In the genomic region with DNA sequence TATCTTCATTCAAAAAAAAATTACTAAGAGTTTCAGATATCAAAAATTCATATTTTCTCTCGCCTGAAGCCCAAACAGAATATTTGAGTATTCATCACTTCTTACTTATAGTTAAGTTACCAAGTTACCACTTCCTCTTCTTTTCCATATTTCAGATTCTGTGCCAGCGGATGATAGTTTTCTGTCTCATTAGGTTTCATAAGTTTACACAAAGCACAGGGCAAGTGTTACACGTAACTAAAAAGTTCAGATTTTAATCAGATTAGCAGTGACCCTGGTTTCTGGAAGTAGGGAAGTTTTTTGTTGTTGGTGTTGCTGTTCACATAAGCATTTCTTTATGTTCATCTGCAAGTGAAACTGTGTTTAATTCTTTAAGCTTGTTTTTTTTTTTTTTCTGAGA, we compare ENCODE assay signal across 11 cellular contexts. TPM values are rescaled to one million over a fixed set of nuclear protein-coding genes. Genes with fewer than 3 reads are reported as not detected.
DNase-seq lines count a peak whose midpoint lies in the region; ATAC-seq and TF ChIP-seq lines count a peak whose summit lies in the region.
"Had no signal": no experiment of that assay in that cellular context is flagged by ENCODE, and none has a peak within 500 bp of the region (broad histone marks: within the 10 kb centered on the region; RNA-seq: fewer than 3 reads in every experiment).

No MANE protein-coding gene starts in this region.

- peak overlapping the region; percentile 16 for H3K9ac ChIP-seq in SK-N-MC (ENCODE audit: insufficient read length)

- H3K4me3 ChIP-seq in SK-N-MC (no peak overlapping the region), right lobe of liver (no peak overlapping the region), psoas muscle (no peak overlapping the region)
- H3K4me3 ChIP-seq: breast epithelium had no signal

- H3K27ac ChIP-seq in SK-N-MC (no peak overlapping the region), right lobe of liver (no peak overlapping the region), psoas muscle (no peak overlapping the region)
- H3K27ac ChIP-seq: breast epithelium had no signal

- no peak for TF ChIP-seq CTCF in right lobe of liver (IDR thresholded peaks at IDR 0.05)
- TF ChIP-seq CTCF in psoas muscle (IDR thresholded peaks at IDR 0.05): no peak

- H3K27me3 ChIP-seq in right lobe of liver: no peaks in the 10 kb centered on the region
- no peaks in the 10 kb centered on the region for H3K27me3 ChIP-seq in psoas muscle (ENCODE audit: insufficient read depth in 3 of 3, low read length in 2 of 3)
- H3K27me3 ChIP-seq: breast epithelium had no signal

- H3K4me1 ChIP-seq in right lobe of liver: peaks cover 0 to 38% (median 8%) of the 10 kb centered on the region in 4 donors
- H3K4me1 ChIP-seq in psoas muscle: peaks cover 18% of the 10 kb centered on the region
- H3K4me1 ChIP-seq: breast epithelium had no signal

- H3K9me3 ChIP-seq in SK-N-MC (ENCODE audit: low read depth, low read length): no peaks in the 10 kb centered on the region
- no peaks in the 10 kb centered on the region for H3K9me3 ChIP-seq in right lobe of liver
- H3K9me3 ChIP-seq in psoas muscle: no peaks in the 10 kb centered on the region
- H3K9me3 ChIP-seq: breast epithelium had no signal

- H3K36me3 ChIP-seq in SK-N-MC (ENCODE audit: insufficient read depth, low read length) (no peaks in the 10 kb centered on the region), right lobe of liver (no peaks in the 10 kb centered on the region), psoas muscle (ENCODE audit: insufficient read depth in 1 of 2, low read depth in 1 of 2) (no peaks in the 10 kb centered on the region)
- H3K36me3 ChIP-seq: breast epithelium had no signal

- intact Hi-C loops in right lobe of liver (cut with DNase I): no loop called here
- intact Hi-C loops in psoas muscle (cut with DNase I): no loop called here

- no peak for TF ChIP-seq POLR2A in right lobe of liver (IDR thresholded peaks at IDR 0.05)

- 32% methylated on average over 3 of the region's 3 CpGs for WGBS in right lobe of liver (ENCODE audit: insufficient coverage, low coverage, low lambda C conversion rate, missing lambda C conversion rate)
- 86 to 90% (median 88%) methylated on average over 3 of the region's 3 CpGs for WGBS in psoas muscle, 3 donors

- peak; percentile 55 for ATAC-seq in GM18498 (IDR thresholded peaks at IDR 0.05; ENCODE audit: unreplicated experiment)
- peak; percentile 64 for ATAC-seq in HG02610 (IDR thresholded peaks at IDR 0.05; ENCODE audit: unreplicated experiment)
- peak in 3 of 4 donors; percentile 41 to 70 (median 68) for ATAC-seq in right lobe of liver
- ATAC-seq in psoas muscle: no peak
- no peak for ATAC-seq in GM21737 (IDR thresholded peaks at IDR 0.05; ENCODE audit: unreplicated experiment)

- DNase-seq in SK-N-MC (ENCODE audit: low read depth, low spot score) (no peak), right lobe of liver (no peak), NCI-H748 treated with DMSO at 0.1 percent for 48 hours (lab: John Stamatoyannopoulos, UW) (no peak), psoas muscle (no peak)
- no peak for DNase-seq in stimulated activated CD4-positive, alpha-beta T cell treated with anti-CD3 and anti-CD28 coated beads, Interleukin-2, amount 100 ng/mL, for 24 hours
- DNase-seq: DMS153, NCI-H69 had no signal

RNA-seq across cellular contexts. Expression of a gene that starts 10.2 kb away (rescaled TPM):
- total RNA-seq in right lobe of liver (10 to 100 TPM; 14.9 to 24.4 (median 19.8) TPM), psoas muscle (10 to 100 TPM; 12.2 to 15.6 (median 13.0) TPM)
- 10 to 100 TPM; 12.0 to 26.8 (median 13.1) TPM for polyA plus RNA-seq in psoas muscle

Comparison
In these comparisons a context has a peak if more than half of its experiments do, and no peak if none do; other contexts are left out.
1. ATAC-seq: peak in GM18498 (single experiment), HG02610 (single experiment) and right lobe of liver (3 of 4); none in psoas muscle (0 of 4) and GM21737 (single experiment).